14 cellular contexts compared by ENCODE assay signal in the genomic region with DNA sequence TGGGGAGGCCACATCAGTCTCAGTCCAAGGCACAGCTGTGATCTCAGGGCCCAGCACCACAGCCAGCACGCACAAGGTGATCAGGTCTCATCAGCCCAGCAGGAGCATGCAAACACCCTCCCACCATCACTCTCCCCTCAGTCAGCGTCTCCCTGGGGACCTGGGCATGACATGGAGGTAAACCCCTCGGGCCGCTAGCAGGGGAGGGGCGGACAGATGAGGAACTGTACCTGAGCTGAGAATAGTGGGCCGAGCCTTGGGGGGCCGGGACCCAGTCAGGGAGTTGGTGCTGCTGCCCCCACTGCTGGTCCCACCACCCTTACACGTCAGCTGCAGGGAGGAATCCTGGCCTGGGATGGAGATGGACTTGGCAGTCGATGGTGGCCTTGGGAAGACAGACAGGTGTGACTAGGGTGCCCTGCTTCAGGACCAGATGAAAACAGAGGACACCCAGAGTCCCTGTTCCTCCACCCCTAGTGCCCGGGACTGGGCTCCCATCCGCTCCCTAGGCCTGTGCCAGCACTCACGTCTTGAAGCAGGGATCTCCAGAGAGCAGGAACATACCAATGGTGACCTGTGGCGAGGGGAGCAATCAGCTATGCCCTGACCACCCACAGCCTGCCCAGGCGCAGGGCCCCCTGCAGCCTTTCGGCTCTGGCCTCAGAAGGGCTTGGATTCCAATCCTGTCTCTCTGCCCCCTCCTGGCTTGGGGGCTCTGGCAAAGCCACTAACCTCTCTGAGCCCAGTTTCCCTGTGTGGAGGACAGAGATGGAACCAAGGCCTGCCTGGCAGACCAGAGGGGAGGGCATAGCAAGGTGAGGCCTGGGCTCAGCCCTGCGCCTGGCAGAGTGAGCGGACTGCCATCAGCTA. TPM values are rescaled to one million over a fixed set of nuclear protein-coding genes. Genes with fewer than 3 reads are reported as not detected.
DNase-seq lines count a peak whose midpoint lies in the region; ATAC-seq and TF ChIP-seq lines count a peak whose summit lies in the region.
"Had no signal": no experiment of that assay in that cellular context is flagged by ENCODE, and none has a peak within 500 bp of the region (broad histone marks: within the 10 kb centered on the region; RNA-seq: fewer than 3 reads in every experiment).

No MANE protein-coding gene starts in this region.

- peak overlapping the region; percentile 36 for H3K27ac ChIP-seq in CD4-positive, alpha-beta T cell (ENCODE audit: low read depth, low read length)
- H3K27ac ChIP-seq in GM23338 (ENCODE audit: low read depth): no peak overlapping the region
- H3K27ac ChIP-seq in naive thymus-derived CD4-positive, alpha-beta T cell (ENCODE audit: low read depth, low read length): peak overlapping the region; percentile 49
- no peak overlapping the region for H3K27ac ChIP-seq in GM23248
- H3K27ac ChIP-seq in coronary artery: no peak overlapping the region
- H3K27ac ChIP-seq: epithelial cell of prostate, KMS-11, PC-9 had no signal

- peak overlapping the region; percentile 97 for H3K27ac Mint-ChIP-seq in CD4-positive, alpha-beta T cell
- 0 out of 2 replicates have a peak overlapping the region, but pooled peaks have one; percentile 44 for H3K27ac Mint-ChIP-seq in GM23338
- peak overlapping the region; percentile 72 for H3K27ac Mint-ChIP-seq in activated naive CD8-positive, alpha-beta T cell treated with anti-CD3 and anti-CD28 coated beads for 36 hours
- peak overlapping the region; percentile 54 to 98 (median 87) for H3K27ac Mint-ChIP-seq in naive thymus-derived CD4-positive, alpha-beta T cell
- H3K27ac Mint-ChIP-seq: natural killer cell treated with Interleukin-12 subunit alpha and Interleukin-12 subunit beta and Interleukin-15 and Interleukin-18, amount 100 ng/mL, for 72 hours had no signal

- H3K36me3 ChIP-seq in GM23338 (ENCODE audit: insufficient read depth): no peaks in the 10 kb centered on the region
- H3K36me3 ChIP-seq in naive thymus-derived CD4-positive, alpha-beta T cell (ENCODE audit: control insufficient read depth in 2 of 3, insufficient read depth in 3 of 3, low read length in 3 of 3): peaks cover 26 to 93% (median 34%) of the 10 kb centered on the region in 3 experiments
- H3K36me3 ChIP-seq in GM23248 (ENCODE audit: low read depth): no peaks in the 10 kb centered on the region

- H3K4me1 Mint-ChIP-seq in CD4-positive, alpha-beta T cell (ENCODE audit: low read depth): peaks cover 74% of the 10 kb centered on the region
- peaks cover 13% of the 10 kb centered on the region for H3K4me1 Mint-ChIP-seq in GM23338
- peaks cover 66% of the 10 kb centered on the region for H3K4me1 Mint-ChIP-seq in activated naive CD8-positive, alpha-beta T cell treated with anti-CD3 and anti-CD28 coated beads for 36 hours
- peaks cover 30 to 84% (median 56%) of the 10 kb centered on the region in 7 donors for H3K4me1 Mint-ChIP-seq in naive thymus-derived CD4-positive, alpha-beta T cell

- intact Hi-C loops in CD4-positive, alpha-beta T cell (cut with DNase I, micrococcal nuclease): no loop called here
- intact Hi-C loops in naive thymus-derived CD4-positive, alpha-beta T cell (cut with micrococcal nuclease): no loop called here

- no peak for TF ChIP-seq CTCF in CD4-positive, alpha-beta T cell (IDR thresholded peaks at IDR 0.05)
- no peak for TF ChIP-seq CTCF in GM23338 (conservative IDR thresholded peaks at IDR 0.05; ENCODE audit: low read depth in 2 of 2)
- TF ChIP-seq CTCF in coronary artery (IDR thresholded peaks at IDR 0.05): no peak

- H3K4me2 ChIP-seq in GM23338 (no peak overlapping the region), GM23248 (ENCODE audit: unreplicated experiment) (no peak overlapping the region)
- H3K4me2 ChIP-seq: KMS-11, PC-9 had no signal

- H4K20me1 ChIP-seq in GM23338 (replicated peaks; ENCODE audit: insufficient read depth): peaks cover 9% of the 10 kb centered on the region
- no peaks in the 10 kb centered on the region for H4K20me1 ChIP-seq in GM23248 (ENCODE audit: insufficient read depth)

- POLR2A ChIA-PET in CD4-positive, alpha-beta T cell (lab: Charles Lee): interaction anchor here (0.9 to 2.8 kb wide), 3 partner anchors 12 to 83 kb away, joined by 4 to 12 read pairs (median 11); no protein-coding TSS in a partner anchor
- POLR2A ChIA-PET in naive thymus-derived CD4-positive, alpha-beta T cell (lab: Charles Lee): interaction anchor here (1.0 to 61.3 kb wide), 4 partner anchors 8 to 87 kb away, joined by 3 to 1719 read pairs (median 8); partner anchors contain the start of gene EEIG1

- peaks cover 91% of the 10 kb centered on the region for H3K36me3 Mint-ChIP-seq in CD4-positive, alpha-beta T cell (ENCODE audit: low read depth)
- peaks cover 32% of the 10 kb centered on the region for H3K36me3 Mint-ChIP-seq in GM23338 (ENCODE audit: low read depth)
- H3K36me3 Mint-ChIP-seq in activated naive CD8-positive, alpha-beta T cell treated with anti-CD3 and anti-CD28 coated beads for 36 hours: peaks cover 25% of the 10 kb centered on the region
- peaks cover 0 to 41% (median 26%) of the 10 kb centered on the region in 5 donors for H3K36me3 Mint-ChIP-seq in naive thymus-derived CD4-positive, alpha-beta T cell
- H3K36me3 Mint-ChIP-seq: natural killer cell treated with Interleukin-12 subunit alpha and Interleukin-12 subunit beta and Interleukin-15 and Interleukin-18, amount 100 ng/mL, for 72 hours had no signal

- H2AFZ ChIP-seq in GM23338 (no peak overlapping the region), GM23248 (no peak overlapping the region)
- H2AFZ ChIP-seq: PC-9 had no signal

- H3K27me3 ChIP-seq in CD4-positive, alpha-beta T cell (ENCODE audit: control insufficient read depth, insufficient read depth, low read length): no peaks in the 10 kb centered on the region
- H3K27me3 ChIP-seq in GM23338 (ENCODE audit: insufficient read depth) (no peaks in the 10 kb centered on the region), GM23248 (replicated peaks; ENCODE audit: insufficient read depth) (no peaks in the 10 kb centered on the region)
- H3K27me3 ChIP-seq in naive thymus-derived CD4-positive, alpha-beta T cell (ENCODE audit: control insufficient read depth in 2 of 2, insufficient read depth in 2 of 2, low read length in 2 of 2): no peaks in the 10 kb centered on the region

- H3K79me2 ChIP-seq in GM23338 (replicated peaks; ENCODE audit: insufficient read depth) (peaks cover 12% of the 10 kb centered on the region), GM23248 (ENCODE audit: insufficient read depth) (peaks cover 14% of the 10 kb centered on the region)

- H3K9me3 Mint-ChIP-seq in CD4-positive, alpha-beta T cell: no peaks in the 10 kb centered on the region
- no peaks in the 10 kb centered on the region for H3K9me3 Mint-ChIP-seq in GM23338
- H3K9me3 Mint-ChIP-seq in activated naive CD8-positive, alpha-beta T cell treated with anti-CD3 and anti-CD28 coated beads for 36 hours: no peaks in the 10 kb centered on the region
- peaks cover 0 to 6% (median 0%) of the 10 kb centered on the region in 11 donors for H3K9me3 Mint-ChIP-seq in naive thymus-derived CD4-positive, alpha-beta T cell
- H3K9me3 Mint-ChIP-seq: natural killer cell treated with Interleukin-12 subunit alpha and Interleukin-12 subunit beta and Interleukin-15 and Interleukin-18, amount 100 ng/mL, for 72 hours had no signal

- WGBS in GM23248 (ENCODE audit: low coverage in 1 of 2, low lambda C conversion rate in 2 of 2, missing lambda C conversion rate in 2 of 2), 2 experiments: 84 to 85% methylated on average over 15 to 16 of the region's 17 CpGs

- H3K4me3 ChIP-seq in GM23338 (no peak overlapping the region), GM23248 (no peak overlapping the region), coronary artery (no peak overlapping the region)
- no peak overlapping the region for H3K4me3 ChIP-seq in naive thymus-derived CD4-positive, alpha-beta T cell (ENCODE audit: low read length)
- H3K4me3 ChIP-seq: PC-9 had no signal

- no peak overlapping the region for H3K9ac ChIP-seq in GM23248
- H3K9ac ChIP-seq: KMS-11 had no signal

- in situ Hi-C loops in GM23248 (cut with MboI): loop anchor here (10.0 kb wide), 2 partner anchors 87 to 157 kb away; no protein-coding TSS in a partner anchor

- no peak for DNase-seq in CD4-positive, alpha-beta T cell
- DNase-seq in GM23338 (ENCODE audit: low spot score) (no peak), KG1 (lab: John Stamatoyannopoulos, UW) (no peak), GM23248 (no peak), coronary artery (ENCODE audit: low spot score) (no peak)
- no peak for DNase-seq in activated naive CD8-positive, alpha-beta T cell treated with anti-CD3 and anti-CD28 coated beads for 36 hours
- DNase-seq in naive thymus-derived CD4-positive, alpha-beta T cell: no peak
- DNase-seq: NCI-H1436 treated with DMSO at 0.1 percent for 48 hours, PC-9 had no signal

- no peaks in the 10 kb centered on the region for H3K27me3 Mint-ChIP-seq in CD4-positive, alpha-beta T cell
- peaks cover 16% of the 10 kb centered on the region for H3K27me3 Mint-ChIP-seq in GM23338 (ENCODE audit: insufficient read depth, low read depth, poor library complexity)
- H3K27me3 Mint-ChIP-seq in activated naive CD8-positive, alpha-beta T cell treated with anti-CD3 and anti-CD28 coated beads for 36 hours: no peaks in the 10 kb centered on the region
- H3K27me3 Mint-ChIP-seq in naive thymus-derived CD4-positive, alpha-beta T cell: no peaks in the 10 kb centered on the region
- H3K27me3 Mint-ChIP-seq: natural killer cell treated with Interleukin-12 subunit alpha and Interleukin-12 subunit beta and Interleukin-15 and Interleukin-18, amount 100 ng/mL, for 72 hours had no signal

- H3K9me2 ChIP-seq in GM23338 (ENCODE audit: insufficient read depth) (no peaks in the 10 kb centered on the region), GM23248 (ENCODE audit: insufficient read depth) (no peaks in the 10 kb centered on the region)

- H3K9me3 ChIP-seq in CD4-positive, alpha-beta T cell (ENCODE audit: control insufficient read depth, low read length): no peaks in the 10 kb centered on the region
- no peaks in the 10 kb centered on the region for H3K9me3 ChIP-seq in naive thymus-derived CD4-positive, alpha-beta T cell (ENCODE audit: control insufficient read depth in 2 of 3, low read length in 3 of 3)
- no peaks in the 10 kb centered on the region for H3K9me3 ChIP-seq in GM23248 (ENCODE audit: low read depth)

- CTCF ChIA-PET in CD4-positive, alpha-beta T cell (lab: Charles Lee): interaction anchor here (1.6 to 1.7 kb wide), 3 partner anchors 15 to 87 kb away, joined by 4 to 7 read pairs (median 6); no protein-coding TSS in a partner anchor
- CTCF ChIA-PET in naive thymus-derived CD4-positive, alpha-beta T cell (lab: Charles Lee): interaction anchor here (0.5 to 2.3 kb wide), 4 partner anchors 16 to 87 kb away, joined by 3 to 16 read pairs (median 6); no protein-coding TSS in a partner anchor

- H3F3A ChIP-seq in GM23338 (replicated peaks; ENCODE audit: low read depth) (peaks cover 13% of the 10 kb centered on the region), GM23248 (ENCODE audit: insufficient read depth) (no peaks in the 10 kb centered on the region)

- ATAC-seq in CD4-positive, alpha-beta T cell (ENCODE audit: poor library complexity): no peak
- ATAC-seq in GM23338: no peak
- ATAC-seq in naive thymus-derived CD4-positive, alpha-beta T cell: no peak
- ATAC-seq: activated CD4-positive, CD25-positive, alpha-beta regulatory T cell treated with anti-CD3 and anti-CD28 coated beads, Interleukin-2, amount 50 U/mL, for 24 hours; left lobe of liver; natural killer cell treated with Interleukin-12 subunit alpha and Interleukin-12 subunit beta and Interleukin-15 and Interleukin-18, amount 100 ng/mL, for 72 hours had no signal

- H3K4me1 ChIP-seq in GM23338 (ENCODE audit: insufficient read depth) (peaks cover 8% of the 10 kb centered on the region), GM23248 (ENCODE audit: insufficient read depth) (no peaks in the 10 kb centered on the region)
- H3K4me1 ChIP-seq in naive thymus-derived CD4-positive, alpha-beta T cell (ENCODE audit: control insufficient read depth in 2 of 2, insufficient read depth in 2 of 2, low read length in 2 of 2): peaks cover 18 to 49% of the 10 kb centered on the region in 2 donors

- peak overlapping the region; percentile 54 for H3K4me3 Mint-ChIP-seq in CD4-positive, alpha-beta T cell
- no peak overlapping the region for H3K4me3 Mint-ChIP-seq in GM23338
- H3K4me3 Mint-ChIP-seq in activated naive CD8-positive, alpha-beta T cell treated with anti-CD3 and anti-CD28 coated beads for 36 hours: no peak overlapping the region
- H3K4me3 Mint-ChIP-seq in naive thymus-derived CD4-positive, alpha-beta T cell: peak overlapping the region in 5 of 10 donors; percentile 21 to 72 (median 47)
- H3K4me3 Mint-ChIP-seq: natural killer cell treated with Interleukin-12 subunit alpha and Interleukin-12 subunit beta and Interleukin-15 and Interleukin-18, amount 100 ng/mL, for 72 hours had no signal

RNA-seq across cellular contexts. Expression of gene DPM2, which starts 10.4 kb away (rescaled TPM):
- 10 to 100 TPM; 41.7 to 47.6 TPM for total RNA-seq in CD4-positive, alpha-beta T cell
- 29.0 and 36.6 TPM in 2 replicates for total RNA-seq in GM23338 (2014; rRNA removed; shearing (Covaris generic))
- polyA plus RNA-seq in GM23338 (2016; fragmentation: Nextera tagmentation; extraction: Ambion mirVana) (92.2 and 92.4 TPM in 2 replicates), GM23248 (2016; fragmentation: Nextera tagmentation; extraction: Ambion mirVana) (62.8 and 66.5 TPM in 2 replicates)
- 10 to 100 TPM; 55.4 to 57.6 TPM for total RNA-seq in activated naive CD8-positive, alpha-beta T cell treated with anti-CD3 and anti-CD28 coated beads for 36 hours
- total RNA-seq in naive thymus-derived CD4-positive, alpha-beta T cell: 10 to 100 TPM; 29.1 to 84.4 (median 56.8) TPM
- 10 to 100 TPM; 29.3 to 39.5 TPM for polyA plus RNA-seq in naive thymus-derived CD4-positive, alpha-beta T cell
- total RNA-seq in GM23248 (2014; rRNA removed; shearing (Covaris generic)): 27.0 and 33.3 TPM in 2 replicates

RNA-seq across cellular contexts. Expression of gene PIP5KL1, which starts 17.5 kb away (rescaled TPM):
- total RNA-seq in CD4-positive, alpha-beta T cell: 1 to 10 TPM; 2.9 to 3.3 TPM
- 7.5 and 13.4 TPM in 2 replicates for total RNA-seq in GM23338 (2014; rRNA removed; shearing (Covaris generic))
- polyA plus RNA-seq in GM23338 (2016; fragmentation: Nextera tagmentation; extraction: Ambion mirVana): 19.5 and 25.1 TPM in 2 replicates
- total RNA-seq in activated naive CD8-positive, alpha-beta T cell treated with anti-CD3 and anti-CD28 coated beads for 36 hours: 1 to 10 TPM; 2.3 to 3.2 TPM
- total RNA-seq in naive thymus-derived CD4-positive, alpha-beta T cell: 1 to 10 TPM; 1.4 to 2.9 (median 2.1) TPM
- under 1 TPM in 1 of 2 donors, not detected in 1; 0.17 TPM for polyA plus RNA-seq in naive thymus-derived CD4-positive, alpha-beta T cell
- total RNA-seq in GM23248 (2014; rRNA removed; shearing (Covaris generic)): 5.5 and 16.6 TPM in 2 replicates
- 8.8 and 9.4 TPM in 2 replicates for polyA plus RNA-seq in GM23248 (2016; fragmentation: Nextera tagmentation; extraction: Ambion mirVana)

RNA-seq across cellular contexts. Expression of gene ST6GALNAC4, which starts 31.2 kb away (rescaled TPM):
- total RNA-seq in CD4-positive, alpha-beta T cell: 10 to 100 TPM; 28.7 to 30.2 TPM
- total RNA-seq in GM23338 (2014; rRNA removed; shearing (Covaris generic)): 35.3 and 39.1 TPM in 2 replicates
- 7.9 and 8.1 TPM in 2 replicates for polyA plus RNA-seq in GM23338 (2016; fragmentation: Nextera tagmentation; extraction: Ambion mirVana)
- total RNA-seq in activated naive CD8-positive, alpha-beta T cell treated with anti-CD3 and anti-CD28 coated beads for 36 hours: 10 to 100 TPM; 45.3 to 51.2 TPM
- total RNA-seq in naive thymus-derived CD4-positive, alpha-beta T cell: 10 to 100 TPM; 28.0 to 51.0 (median 36.1) TPM
- 10 to 100 TPM; 20.0 to 21.7 TPM for polyA plus RNA-seq in naive thymus-derived CD4-positive, alpha-beta T cell
- 45.5 and 61.0 TPM in 2 replicates for total RNA-seq in GM23248 (2014; rRNA removed; shearing (Covaris generic))
- 33.7 and 40.1 TPM in 2 replicates for polyA plus RNA-seq in GM23248 (2016; fragmentation: Nextera tagmentation; extraction: Ambion mirVana)

RNA-seq across cellular contexts. Expression of gene EEIG1, which starts 32.7 kb away (rescaled TPM):
- total RNA-seq in CD4-positive, alpha-beta T cell: 100 to 1,000 TPM; 440 to 463 TPM
- 21.5 and 22.4 TPM in 2 replicates for total RNA-seq in GM23338 (2014; rRNA removed; shearing (Covaris generic))
- polyA plus RNA-seq in GM23338 (2016; fragmentation: Nextera tagmentation; extraction: Ambion mirVana) (11.2 and 11.5 TPM in 2 replicates), GM23248 (2016; fragmentation: Nextera tagmentation; extraction: Ambion mirVana) (8.9 and 9.3 TPM in 2 replicates)
- 10 to 100 TPM; 77.2 to 83.8 TPM for total RNA-seq in activated naive CD8-positive, alpha-beta T cell treated with anti-CD3 and anti-CD28 coated beads for 36 hours
- total RNA-seq in naive thymus-derived CD4-positive, alpha-beta T cell: 100 to 1,000 TPM; 252 to 664 (median 347) TPM
- polyA plus RNA-seq in naive thymus-derived CD4-positive, alpha-beta T cell: 100 to 1,000 TPM; 124 to 297 TPM
- 6.1 and 29.6 TPM in 2 replicates for total RNA-seq in GM23248 (2014; rRNA removed; shearing (Covaris generic))

RNA-seq across cellular contexts. Expression of gene ST6GALNAC6, which starts 48.7 kb away (rescaled TPM):
- 10 to 100 TPM; 93.1 to 97.5 TPM for total RNA-seq in CD4-positive, alpha-beta T cell
- 39.2 and 46.3 TPM in 2 replicates for total RNA-seq in GM23338 (2014; rRNA removed; shearing (Covaris generic))
- 20.7 and 21.5 TPM in 2 replicates for polyA plus RNA-seq in GM23338 (2016; fragmentation: Nextera tagmentation; extraction: Ambion mirVana)
- total RNA-seq in activated naive CD8-positive, alpha-beta T cell treated with anti-CD3 and anti-CD28 coated beads for 36 hours: 10 to 100 TPM; 44.5 to 45.1 TPM
- 100 to 1,000 TPM in 3 of 5 experiments, 10 to 100 TPM in 2; 63.0 to 125 (median 107) TPM for total RNA-seq in naive thymus-derived CD4-positive, alpha-beta T cell
- 10 to 100 TPM; 28.3 to 34.5 TPM for polyA plus RNA-seq in naive thymus-derived CD4-positive, alpha-beta T cell
- total RNA-seq in GM23248 (2014; rRNA removed; shearing (Covaris generic)): 78.8 and 88.0 TPM in 2 replicates
- 81.1 and 82.0 TPM in 2 replicates for polyA plus RNA-seq in GM23248 (2016; fragmentation: Nextera tagmentation; extraction: Ambion mirVana)

Comparison
In these comparisons a context has a peak if more than half of its experiments do, and no peak if none do; other contexts are left out.
1. H3K27ac ChIP-seq: peak in CD4-positive, alpha-beta T cell (single experiment) and naive thymus-derived CD4-positive, alpha-beta T cell (single experiment); none in GM23338 (single experiment), GM23248 (single experiment) and coronary artery (0 of 2).
2. H3K27ac Mint-ChIP-seq: peak in every context shown above with its lines; median percentile 97 in CD4-positive, alpha-beta T cell; 87 in naive thymus-derived CD4-positive, alpha-beta T cell; 72 in activated naive CD8-positive, alpha-beta T cell treated with anti-CD3 and anti-CD28 coated beads for 36 hours; 44 in GM23338.